Comparison of ENCODE assay signal across 21 cellular contexts in genomic region chr3:100852882-100853281, GRCh38.
"Had no signal": no experiment of that assay in that cellular context is flagged by ENCODE, and none has a peak within 500 bp of the region (broad histone marks: within the 10 kb centered on the region; RNA-seq: fewer than 3 reads in every experiment).

No MANE protein-coding gene starts in this region.

- H3K27ac ChIP-seq: epithelial cell of prostate, esophagus muscularis mucosa, gastrocnemius medialis, heart right ventricle, sigmoid colon, suprapubic skin, thyroid gland had no signal

- H3K36me3 Mint-ChIP-seq: naive thymus-derived CD4-positive, alpha-beta T cell; type B pancreatic cell had no signal

- ATAC-seq: gastrocnemius medialis; heart right ventricle; left lobe of liver; naive thymus-derived CD4-positive, alpha-beta T cell had no signal

- H3K4me1 Mint-ChIP-seq: nephron progenitor cell had no signal

- H3K4me1 ChIP-seq: esophagus muscularis mucosa, gastrocnemius medialis, heart right ventricle, sigmoid colon, suprapubic skin, thyroid gland had no signal

- DNase-seq: effector memory CD4-positive, alpha-beta T cell; gastrocnemius medialis; heart right ventricle; hypothalamus; kidney glomerular epithelial cell; mammary epithelial cell; nephron progenitor cell; posterior cingulate gyrus; sigmoid colon; small intestine; stimulated activated CD4-positive, alpha-beta T cell treated with anti-CD3 and anti-CD28 coated beads, Interleukin-12 subunit alpha, Interleukin-12 subunit beta, amount 100 ng/mL, for 4 hours; thyroid gland had no signal

- H3K4me3 ChIP-seq: esophagus muscularis mucosa, gastrocnemius medialis, heart right ventricle, sigmoid colon, suprapubic skin, thyroid gland had no signal

- H3K27ac Mint-ChIP-seq: naive thymus-derived CD4-positive, alpha-beta T cell; nephron progenitor cell; type B pancreatic cell had no signal

- H3K9me3 Mint-ChIP-seq: naive thymus-derived CD4-positive, alpha-beta T cell; nephron progenitor cell; type B pancreatic cell had no signal

- H3K27me3 ChIP-seq: esophagus muscularis mucosa, gastrocnemius medialis, heart right ventricle, sigmoid colon, suprapubic skin, thyroid gland had no signal

- H3K36me3 ChIP-seq: esophagus muscularis mucosa, gastrocnemius medialis, sigmoid colon, suprapubic skin, thyroid gland had no signal

- FAIRE-seq: endometrium, islet of Langerhans, urothelium cell line had no signal

- H3K4me3 Mint-ChIP-seq: nephron progenitor cell, type B pancreatic cell had no signal

- H3K9me3 ChIP-seq: esophagus muscularis mucosa, gastrocnemius medialis, heart right ventricle, sigmoid colon, suprapubic skin, thyroid gland had no signal
